ENCODE assay signal across 24 cellular contexts in the genomic region with DNA sequence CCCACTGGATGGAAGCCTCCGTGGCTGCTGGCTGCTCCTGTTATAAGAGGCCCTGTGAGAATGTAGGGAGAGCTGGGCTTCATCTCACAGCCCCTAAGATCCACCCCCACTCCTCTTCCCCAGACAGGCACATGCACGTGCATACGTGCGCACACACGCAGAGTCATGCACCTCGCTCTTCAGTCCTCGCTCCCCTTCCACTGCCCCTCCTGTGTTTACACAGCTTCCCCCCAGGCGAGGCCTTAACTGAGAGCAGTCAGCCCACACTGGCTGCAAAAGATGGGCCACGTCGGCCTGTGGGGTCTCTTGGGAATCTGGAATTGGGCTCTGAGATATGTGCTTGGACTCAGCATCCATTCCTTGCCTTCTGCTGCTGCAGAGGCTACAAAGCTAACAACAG. TPM values are rescaled to one million over a fixed set of nuclear protein-coding genes. Genes with fewer than 3 reads are reported as not detected.
DNase-seq lines count a peak whose midpoint lies in the region; ATAC-seq and TF ChIP-seq lines count a peak whose summit lies in the region.
"Had no signal": no experiment of that assay in that cellular context is flagged by ENCODE, and none has a peak within 500 bp of the region (broad histone marks: within the 10 kb centered on the region; RNA-seq: fewer than 3 reads in every experiment).

No MANE protein-coding gene starts in this region.

- H3K27ac Mint-ChIP-seq in activated T-cell treated with anti-CD3 and anti-CD28 coated beads, Interleukin-2, amount 50 U/mL, for 24 hours: peak overlapping the region; percentile 5
- H3K27ac Mint-ChIP-seq in glutamatergic neuron (ENCODE audit: unreplicated experiment) (peak overlapping the region; percentile 85), endodermal cell (no peak overlapping the region)
- H3K27ac Mint-ChIP-seq: activated B cell treated with CpG ODN at 0.5 μM for 24 hours; CD4-positive, alpha-beta T cell had no signal

- no peaks in the 10 kb centered on the region for H3K36me3 Mint-ChIP-seq in activated T-cell treated with anti-CD3 and anti-CD28 coated beads, Interleukin-2, amount 50 U/mL, for 24 hours (ENCODE audit: low read depth)
- H3K36me3 Mint-ChIP-seq in glutamatergic neuron (ENCODE audit: unreplicated experiment) (peaks cover 10% of the 10 kb centered on the region), endodermal cell (ENCODE audit: low read depth) (no peaks in the 10 kb centered on the region)

- H3K4me3 ChIP-seq in spleen (no peak overlapping the region), endodermal cell (ENCODE audit: low read length) (no peak overlapping the region)
- H3K4me3 ChIP-seq: heart left ventricle, MG63 had no signal

- H3K36me3 ChIP-seq in spleen: no peaks in the 10 kb centered on the region
- H3K36me3 ChIP-seq in endodermal cell (ENCODE audit: control insufficient read depth, insufficient read depth, low read length): no peaks in the 10 kb centered on the region
- H3K36me3 ChIP-seq: heart left ventricle, MG63, neutrophil had no signal

- H3K4me1 ChIP-seq in spleen: peaks cover 16 to 41% (median 30%) of the 10 kb centered on the region in 6 donors
- H3K4me1 ChIP-seq in endodermal cell (ENCODE audit: control insufficient read depth, insufficient read depth, low read length): peaks cover 2% of the 10 kb centered on the region

- H3K9me3 ChIP-seq in spleen (peaks cover 0 to 5% (median 0%) of the 10 kb centered on the region in 8 donors), endodermal cell (ENCODE audit: control insufficient read depth, low read length) (peaks cover 7% of the 10 kb centered on the region)
- H3K9me3 ChIP-seq: MG63, neutrophil had no signal

- no peaks in the 10 kb centered on the region for H3K27me3 Mint-ChIP-seq in activated T-cell treated with anti-CD3 and anti-CD28 coated beads, Interleukin-2, amount 50 U/mL, for 24 hours
- peaks cover 9% of the 10 kb centered on the region for H3K27me3 Mint-ChIP-seq in glutamatergic neuron (ENCODE audit: unreplicated experiment)
- peaks cover 4% of the 10 kb centered on the region for H3K27me3 Mint-ChIP-seq in endodermal cell (ENCODE audit: insufficient read depth)
- H3K27me3 Mint-ChIP-seq: CD4-positive, alpha-beta T cell had no signal

- no peak for TF ChIP-seq POLR2A in spleen (IDR thresholded peaks at IDR 0.05)

- H3K27me3 ChIP-seq in spleen (replicated peaks in 1 of 7): no peaks in the 10 kb centered on the region
- no peaks in the 10 kb centered on the region for H3K27me3 ChIP-seq in endodermal cell (ENCODE audit: control insufficient read depth, insufficient read depth, low read length, poor library complexity, severe bottlenecking)
- H3K27me3 ChIP-seq: MG63 had no signal

- no peak for TF ChIP-seq CTCF in glutamatergic neuron (IDR thresholded peaks at IDR 0.05; ENCODE audit: partially characterized antibody, unreplicated experiment)
- no peak for TF ChIP-seq CTCF in spleen (IDR thresholded peaks at IDR 0.05 in 8 of 11, conservative IDR thresholded peaks at IDR 0.05 in 3 of 11)
- no peak for TF ChIP-seq CTCF in endodermal cell (conservative IDR thresholded peaks at IDR 0.05)

- H3K9ac ChIP-seq in endodermal cell (ENCODE audit: extremely low read depth, low read length, poor library complexity, severe bottlenecking): no peak overlapping the region

- WGBS in spleen, 5 donors: 85 to 89% (median 87%) methylated on average over 10 of the region's 10 CpGs
- WGBS in endodermal cell (ENCODE audit: insufficient coverage in 1 of 2, insufficient read length in 1 of 2), 2 experiments: 86 to 92% methylated on average over 5 to 10 of the region's 10 CpGs

- H3K4me1 Mint-ChIP-seq in activated T-cell treated with anti-CD3 and anti-CD28 coated beads, Interleukin-2, amount 50 U/mL, for 24 hours (ENCODE audit: low read depth): peaks cover 19% of the 10 kb centered on the region
- H3K4me1 Mint-ChIP-seq in glutamatergic neuron (ENCODE audit: low read depth, unreplicated experiment) (peaks cover 38% of the 10 kb centered on the region), endodermal cell (peaks cover 21% of the 10 kb centered on the region)

- DNase-seq in activated T-cell treated with anti-CD3 and anti-CD28 coated beads, Interleukin-2, amount 50 U/mL, for 24 hours: no peak
- DNase-seq in activated T-cell treated with anti-CD3 and anti-CD28 coated beads, Interleukin-2, amount 50 U/mL, for 1 hour: no peak
- DNase-seq in SHP77 treated with DMSO at 0.1 percent for 48 hours (lab: John Stamatoyannopoulos, UW) (peak; percentile 42), glutamatergic neuron (no peak), spleen (no peak), endodermal cell (no peak)
- DNase-seq: ACHN; activated B cell treated with CpG ODN at 0.5 μM for 24 hours; activated effector memory CD4-positive, alpha-beta T cell treated with Interleukin-2 at 50 U/mL for 16 hours; CD4-positive, alpha-beta T cell; effector CD4-positive, alpha-beta T cell; heart left ventricle; MG63; NCI-H187 treated with DMSO at 0.1 percent for 48 hours; NCI-H446 treated with DMSO at 0.1 percent for 48 hours; SIG-M5; stimulated activated CD4-positive, alpha-beta T cell treated with anti-CD3 and anti-CD28 coated beads, Interleukin-15, amount 100 ng/mL, for 24 hours had no signal

- ATAC-seq in HG03457 (IDR thresholded peaks at IDR 0.05; ENCODE audit: unreplicated experiment): no peak
- no peak for ATAC-seq in GM18511 (IDR thresholded peaks at IDR 0.05; ENCODE audit: unreplicated experiment)
- ATAC-seq: heart left ventricle; stimulated activated effector memory CD8-positive, alpha-beta T cell treated with anti-CD3 and anti-CD28 coated beads, Interleukin-12 subunit alpha, Interleukin-12 subunit beta, amount 100 ng/mL, for 72 hours had no signal

- no peak overlapping the region for H3K4me3 Mint-ChIP-seq in activated T-cell treated with anti-CD3 and anti-CD28 coated beads, Interleukin-2, amount 50 U/mL, for 24 hours
- H3K4me3 Mint-ChIP-seq in glutamatergic neuron (ENCODE audit: unreplicated experiment) (peak overlapping the region; percentile 15), endodermal cell (no peak overlapping the region)
- H3K4me3 Mint-ChIP-seq: activated B cell treated with CpG ODN at 0.5 μM for 24 hours; CD4-positive, alpha-beta T cell; central memory CD8-positive, alpha-beta T cell had no signal

- peak overlapping the region in 5 of 8 donors; percentile 63 to 78 (median 77) for H3K27ac ChIP-seq in spleen
- no peak overlapping the region for H3K27ac ChIP-seq in endodermal cell (ENCODE audit: low read depth, low read length)
- H3K27ac ChIP-seq: neutrophil had no signal

- H3K9me3 Mint-ChIP-seq in activated T-cell treated with anti-CD3 and anti-CD28 coated beads, Interleukin-2, amount 50 U/mL, for 24 hours: no peaks in the 10 kb centered on the region
- H3K9me3 Mint-ChIP-seq in glutamatergic neuron (ENCODE audit: unreplicated experiment) (peaks cover 8% of the 10 kb centered on the region), endodermal cell (peaks cover 18% of the 10 kb centered on the region)
- H3K9me3 Mint-ChIP-seq: CD4-positive, alpha-beta T cell had no signal

- intact Hi-C loops in spleen (cut with DNase I; ENCODE audit: low total_unique reads): no loop called here

RNA-seq across cellular contexts. Expression of a gene that starts 35.2 kb away (rescaled TPM):
- total RNA-seq in glutamatergic neuron (ENCODE audit: unreplicated experiment): not detected
- total RNA-seq in spleen: not detected
- not detected for polyA plus RNA-seq in spleen
- total RNA-seq in endodermal cell: not detected
- not detected for polyA plus RNA-seq in endodermal cell (2013, experiment 1 of 2)
- not detected for polyA plus RNA-seq in endodermal cell (2013, experiment 2 of 2)
- total RNA-seq: activated B cell treated with CpG ODN at 0.5 μM for 24 hours; CD4-positive, alpha-beta T cell; fibroblast of lung; heart left ventricle; T-helper 2 cell treated with Interferon-gamma antibody and Interleukin-4, amounts not matched to agents 100 ng/mL and 5 ng/mL, for 36 hours had no signal
- polyA plus RNA-seq: fibroblast of lung, heart left ventricle had no signal

RNA-seq across cellular contexts. Expression of a gene that starts 50.0 kb away (rescaled TPM):
- total RNA-seq in glutamatergic neuron (ENCODE audit: unreplicated experiment): 82.4 TPM
- total RNA-seq in spleen: 10 to 100 TPM; 59.3 to 97.6 (median 71.6) TPM
- polyA plus RNA-seq in spleen: 10 to 100 TPM; 38.6 to 60.8 (median 50.6) TPM
- 10 to 100 TPM; 62.0 to 75.8 TPM for total RNA-seq in endodermal cell
- 72.5 TPM for polyA plus RNA-seq in endodermal cell (2013, experiment 1 of 2)
- 67.0 TPM for polyA plus RNA-seq in endodermal cell (2013, experiment 2 of 2)
